Comparison of ENCODE assay signal across 14 cellular contexts in genomic region chr5:126597156-126597555, GRCh38. TPM values are rescaled to one million over a fixed set of nuclear protein-coding genes. Genes with fewer than 3 reads are reported as not detected.
DNase-seq lines count a peak whose midpoint lies in the region; ATAC-seq and TF ChIP-seq lines count a peak whose summit lies in the region.
"Had no signal": no experiment of that assay in that cellular context is flagged by ENCODE, and none has a peak within 500 bp of the region (broad histone marks: within the 10 kb centered on the region; RNA-seq: fewer than 3 reads in every experiment).

No MANE protein-coding gene starts in this region.

- no peak overlapping the region for H3K9ac ChIP-seq in neural progenitor cell

- H3K4me2 ChIP-seq in neural progenitor cell = no peak overlapping the region

- intact Hi-C loops in stomach (cut with DNase I; ENCODE audit: low total_unique reads) = no loop called here

- H3K27me3 Mint-ChIP-seq in neural progenitor cell (ENCODE audit: insufficient read depth, low read depth) = peaks cover 3% of the 10 kb centered on the region

- no peaks in the 10 kb centered on the region for H3K9me3 Mint-ChIP-seq in neural progenitor cell
- H3K9me3 Mint-ChIP-seq: activated T-helper 17 cell treated with anti-CD3 and anti-CD28 coated beads, Interleukin-2, amount 50 U/mL, for 72 hours had no signal

- H3K36me3 ChIP-seq in neural progenitor cell (peaks cover 7% of the 10 kb centered on the region), stomach (peaks cover 0 to 6% (median under 1%) of the 10 kb centered on the region in 4 donors)

- H3K79me2 ChIP-seq in neural progenitor cell (ENCODE audit: low read depth) = peaks cover 40% of the 10 kb centered on the region

- H3K4me1 ChIP-seq in neural progenitor cell = peaks cover 23% of the 10 kb centered on the region
- peaks cover 7 to 45% (median 37%) of the 10 kb centered on the region in 4 donors for H3K4me1 ChIP-seq in stomach

- no peak overlapping the region for H2AFZ ChIP-seq in neural progenitor cell (replicated peaks)

- H3K27ac ChIP-seq in epithelial cell of prostate = peak overlapping the region; percentile 97
- H3K27ac ChIP-seq in neural progenitor cell = no peak overlapping the region
- H3K27ac ChIP-seq in stomach = peak overlapping the region in 1 of 5 donors; percentile 23
- H3K27ac ChIP-seq: SK-N-MC had no signal

- no peak for TF ChIP-seq POLR2A in stomach (IDR thresholded peaks at IDR 0.05)

- H3K9me3 ChIP-seq in neural progenitor cell (ENCODE audit: low read depth) = no peaks in the 10 kb centered on the region
- H3K9me3 ChIP-seq in stomach = no peaks in the 10 kb centered on the region

- no peak for TF ChIP-seq CTCF in neural progenitor cell (IDR thresholded peaks at IDR 0.05)
- TF ChIP-seq CTCF in stomach (IDR thresholded peaks at IDR 0.05) = no peak

- peaks cover 23% of the 10 kb centered on the region for H4K20me1 ChIP-seq in neural progenitor cell (ENCODE audit: low read depth)

- H3K27me3 ChIP-seq in neural progenitor cell = no peaks in the 10 kb centered on the region
- no peaks in the 10 kb centered on the region for H3K27me3 ChIP-seq in stomach

- no peak for ATAC-seq in GM21786 (IDR thresholded peaks at IDR 0.05; ENCODE audit: unreplicated experiment)
- ATAC-seq: activated T-helper 17 cell treated with anti-CD3 and anti-CD28 coated beads, Interleukin-2, amount 50 U/mL, for 72 hours had no signal

- peaks cover 37% of the 10 kb centered on the region for H3K4me1 Mint-ChIP-seq in neural progenitor cell

- TF ChIP-seq EP300 in stomach (IDR thresholded peaks at IDR 0.05) = no peak

- peak overlapping the region; percentile 67 for H3K27ac Mint-ChIP-seq in neural progenitor cell
- H3K27ac Mint-ChIP-seq: activated T-helper 17 cell treated with anti-CD3 and anti-CD28 coated beads, Interleukin-2, amount 50 U/mL, for 72 hours had no signal

- WGBS in stomach, 5 donors = 79 to 85% (median 80%) methylated on average over 4 of the region's 4 CpGs

- H3F3A ChIP-seq in neural progenitor cell (ENCODE audit: low read depth) = peaks cover 12% of the 10 kb centered on the region

- DNase-seq in ELR (ENCODE audit: low read depth) (peak; percentile 85), RKO (ENCODE audit: low spot score) (peak; percentile 68), epithelial cell of prostate (ENCODE audit: low read depth, low spot score) (peak; percentile 94), neural progenitor cell (ENCODE audit: low spot score) (no peak), stomach (no peak), GM19238 (ENCODE audit: insufficient read length, low spot score) (no peak)
- DNase-seq in effector CD4-positive, alpha-beta T cell = no peak
- DNase-seq: central memory CD4-positive, alpha-beta T cell; head of caudate nucleus; NCI-H526 treated with DMSO at 0.1 percent for 48 hours had no signal

- peaks cover 6% of the 10 kb centered on the region for H3K36me3 Mint-ChIP-seq in neural progenitor cell

- no peak overlapping the region for H3K4me3 Mint-ChIP-seq in neural progenitor cell
- H3K4me3 Mint-ChIP-seq: activated T-helper 17 cell treated with anti-CD3 and anti-CD28 coated beads, Interleukin-2, amount 50 U/mL, for 72 hours had no signal

- H3K4me3 ChIP-seq in neural progenitor cell (no peak overlapping the region), stomach (no peak overlapping the region)
- H3K4me3 ChIP-seq: lung, SK-N-MC had no signal

RNA-seq across cellular contexts. Expression of gene ALDH7A1, which starts 2.1 kb away (rescaled TPM):
- total RNA-seq in neural progenitor cell (ENCODE audit: low replicate concordance) = 112 and 128 TPM in 2 replicates
- 10 to 100 TPM in 4 of 5 donors, 1 to 10 TPM in 1; 4.9 to 55.6 (median 30.9) TPM for total RNA-seq in stomach
- 10 to 100 TPM; 32.2 to 52.9 (median 32.9) TPM for polyA plus RNA-seq in stomach

RNA-seq across cellular contexts. Expression of gene PHAX, which starts 3.6 kb away (rescaled TPM):
- total RNA-seq in neural progenitor cell (ENCODE audit: low replicate concordance) (54.5 and 86.8 TPM in 2 replicates), stomach (100 to 1,000 TPM in 2 of 5 donors, 10 to 100 TPM in 3; 26.6 to 246 (median 61.1) TPM)
- 10 to 100 TPM; 14.4 to 18.8 (median 15.4) TPM for polyA plus RNA-seq in stomach

Comparison
In these comparisons a context has a peak if more than half of its experiments do, and no peak if none do; other contexts are left out.
1. DNase-seq: peak in ELR (single experiment), RKO (single experiment) and epithelial cell of prostate (single experiment); none in neural progenitor cell (single experiment), stomach (single experiment), GM19238 (single experiment) and effector CD4-positive, alpha-beta T cell (single experiment).